Comparison of ENCODE assay signal across 1 cellular context in the genomic region with DNA sequence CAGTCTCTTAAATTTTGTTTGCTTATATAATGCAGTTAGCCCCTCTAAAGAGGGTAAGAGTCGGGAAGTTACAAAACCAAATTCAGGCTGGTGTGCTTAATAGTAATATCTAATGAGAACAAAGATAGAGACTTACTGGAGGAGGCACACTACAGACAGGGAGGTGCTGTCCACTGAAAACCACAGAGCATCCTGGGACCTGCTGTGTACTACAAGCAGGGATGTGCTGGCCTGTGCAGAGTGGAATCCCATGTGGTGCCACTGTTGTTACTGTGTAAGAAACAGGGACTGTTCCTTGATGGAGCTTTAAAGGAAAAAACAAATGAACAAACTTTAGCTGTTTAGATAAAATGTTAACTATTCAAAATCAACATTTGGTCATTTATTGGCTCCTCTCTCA.
TF ChIP-seq lines count a peak whose summit lies in the region.

No MANE protein-coding gene starts in this region.

TF ChIP-seq in IMR-90, 13 proteins besides CTCF, POLR2A, EP300 and RAD21 (continued from another document):
- TF ChIP-seq CEBPB (IDR thresholded peaks at IDR 0.05; ENCODE audit: low read depth, low read length): no peak
- TF ChIP-seq, protein P1, sequence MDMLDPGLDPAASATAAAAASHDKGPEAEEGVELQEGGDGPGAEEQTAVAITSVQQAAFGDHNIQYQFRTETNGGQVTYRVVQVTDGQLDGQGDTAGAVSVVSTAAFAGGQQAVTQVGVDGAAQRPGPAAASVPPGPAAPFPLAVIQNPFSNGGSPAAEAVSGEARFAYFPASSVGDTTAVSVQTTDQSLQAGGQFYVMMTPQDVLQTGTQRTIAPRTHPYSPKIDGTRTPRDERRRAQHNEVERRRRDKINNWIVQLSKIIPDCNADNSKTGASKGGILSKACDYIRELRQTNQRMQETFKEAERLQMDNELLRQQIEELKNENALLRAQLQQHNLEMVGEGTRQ (IDR thresholded peaks at IDR 0.05; ENCODE audit: low read depth, low read length): no peak
- TF ChIP-seq RFX5 (IDR thresholded peaks at IDR 0.05; ENCODE audit: low read depth, low read length): no peak
